In genomic region chr4:2858451-2859217, GRCh38 we compare ENCODE assay signal across 13 cellular contexts. TPM values are rescaled to one million over a fixed set of nuclear protein-coding genes. Genes with fewer than 3 reads are reported as not detected.
DNase-seq lines count a peak whose midpoint lies in the region; ATAC-seq and TF ChIP-seq lines count a peak whose summit lies in the region.
"Had no signal": no experiment of that assay in that cellular context is flagged by ENCODE, and none has a peak within 500 bp of the region (broad histone marks: within the 10 kb centered on the region; RNA-seq: fewer than 3 reads in every experiment).

No MANE protein-coding gene starts in this region.

- peak overlapping the region; percentile 69 to 77 for H3K27ac ChIP-seq in mucosa of rectum (ENCODE audit: low read depth in 2 of 2, low read length in 2 of 2)
- H3K27ac ChIP-seq: C4-2B had no signal

- peaks cover 31% of the 10 kb centered on the region for H3K4me1 ChIP-seq in Loucy (ENCODE audit: insufficient read depth, low read length, poor library complexity, severe bottlenecking)
- peaks cover 47 to 55% of the 10 kb centered on the region in 2 donors for H3K4me1 ChIP-seq in mucosa of rectum (ENCODE audit: control insufficient read depth in 2 of 2, insufficient read depth in 2 of 2, low read length in 2 of 2)

- H3K9me3 ChIP-seq in Loucy (ENCODE audit: insufficient read depth, low read depth, low read length) (no peaks in the 10 kb centered on the region), mucosa of rectum (ENCODE audit: control insufficient read depth in 2 of 2, low read length in 2 of 2) (no peaks in the 10 kb centered on the region)

- H3K9ac ChIP-seq in Loucy (ENCODE audit: low read depth, low read length, poor library complexity, severe bottlenecking), result no peak overlapping the region
- no peak overlapping the region for H3K9ac ChIP-seq in mucosa of rectum (ENCODE audit: low read depth in 1 of 2, low read length in 2 of 2)

- DNase-seq in AG08395 (ENCODE audit: low spot score), result peak; percentile 24
- peak; percentile 56 to 60 for DNase-seq in dermis microvascular lymphatic vessel endothelial cell (ENCODE audit: low read depth in 2 of 2)
- no peak for DNase-seq in KG1 (lab: John Stamatoyannopoulos, UW)
- DNase-seq in epidermal melanocyte (ENCODE audit: insufficient read length, low spot score), result no peak
- DNase-seq: activated CD4-positive, alpha-beta memory T cell treated with anti-CD3 and anti-CD28 coated beads, Interleukin-2, amount 10 ng/mL, durations not matched to agents 7 days and 5 days; GOT3; NCI-H187 treated with DMSO at 0.1 percent for 48 hours; SIG-M5 had no signal

- H3K27me3 ChIP-seq in Loucy (ENCODE audit: insufficient read depth, low read length, poor library complexity, severe bottlenecking) (no peaks in the 10 kb centered on the region), mucosa of rectum (ENCODE audit: control insufficient read depth in 2 of 2, insufficient read depth in 2 of 2, low read length in 2 of 2) (no peaks in the 10 kb centered on the region)

- no peaks in the 10 kb centered on the region for H3K9me2 ChIP-seq in Loucy (replicated peaks; ENCODE audit: low read depth, low read length)

- H3K79me2 ChIP-seq in Loucy (ENCODE audit: insufficient read depth, low read length), result peaks cover 98% of the 10 kb centered on the region

- no peak overlapping the region for H2AFZ ChIP-seq in Loucy (ENCODE audit: low read length)

- no peak overlapping the region for H3K4me3 ChIP-seq in Loucy (ENCODE audit: low read length, poor library complexity, severe bottlenecking)
- H3K4me3 ChIP-seq in mucosa of rectum (ENCODE audit: low read length in 2 of 2), result peak overlapping the region in 1 of 2 donors; percentile 40

- ATAC-seq in GM21360 (IDR thresholded peaks at IDR 0.05; ENCODE audit: unreplicated experiment), result no peak
- no peak for ATAC-seq in GM21390 (IDR thresholded peaks at IDR 0.05; ENCODE audit: unreplicated experiment)

- H3K4me2 ChIP-seq in Loucy (ENCODE audit: low read depth, low read length, poor library complexity, severe bottlenecking), result peak overlapping the region; percentile 7

- no peak for TF ChIP-seq CTCF in Loucy (conservative IDR thresholded peaks at IDR 0.05; ENCODE audit: low read length)

- H4K20me1 ChIP-seq in Loucy (ENCODE audit: insufficient read depth, low read length, poor library complexity, severe bottlenecking), result peaks cover 34% of the 10 kb centered on the region

- H3K36me3 ChIP-seq in Loucy (ENCODE audit: insufficient read depth, low read length) (peaks cover 14% of the 10 kb centered on the region; the same call in 1 of the 2 replicates), mucosa of rectum (ENCODE audit: control insufficient read depth in 2 of 2, insufficient read depth in 2 of 2, low read length in 2 of 2) (peaks cover 7% of the 10 kb centered on the region in 2 donors)

- no peaks in the 10 kb centered on the region for H3F3A ChIP-seq in Loucy (ENCODE audit: low read depth)

RNA-seq across cellular contexts. Expression of gene ADD1, which starts 15.0 kb away (rescaled TPM):
- 147 and 180 TPM in 2 replicates for total RNA-seq in dermis microvascular lymphatic vessel endothelial cell

Comparison
In these comparisons a context has a peak if more than half of its experiments do, and no peak if none do; other contexts are left out.
1. DNase-seq: peak in AG08395 (single experiment) and dermis microvascular lymphatic vessel endothelial cell (2 of 2); none in KG1 (single experiment) and epidermal melanocyte (single experiment).